1 cellular context compared by ENCODE assay signal in genomic region chr3:48707157-48707556, GRCh38.
TF ChIP-seq lines count a peak whose summit lies in the region.

No MANE protein-coding gene starts in this region.

TF ChIP-seq in WTC11, 78 proteins besides CTCF, POLR2A, EP300 and RAD21:
- TF ChIP-seq ARID4B (CRISPR knock-in tag; IDR thresholded peaks at IDR 0.05; ENCODE audit: borderline replicate concordance) (no peak), FOXK1 (CRISPR knock-in tag; IDR thresholded peaks at IDR 0.05) (no peak), FOXP1 (CRISPR knock-in tag; IDR thresholded peaks at IDR 0.05; ENCODE audit: borderline replicate concordance) (no peak), PRDM15 (CRISPR knock-in tag; IDR thresholded peaks at IDR 0.05) (no peak), ZNF138 (CRISPR knock-in tag; conservative IDR thresholded peaks at IDR 0.05) (no peak), SOX15 (CRISPR knock-in tag; IDR thresholded peaks at IDR 0.05) (no peak), ZBTB21 (CRISPR knock-in tag; IDR thresholded peaks at IDR 0.05; ENCODE audit: borderline replicate concordance) (no peak), CBFB (CRISPR knock-in tag; IDR thresholded peaks at IDR 0.05; ENCODE audit: low read depth) (no peak), ZNF317 (CRISPR knock-in tag; IDR thresholded peaks at IDR 0.05; ENCODE audit: borderline replicate concordance, low read depth) (no peak)
- TF ChIP-seq, protein P1, sequence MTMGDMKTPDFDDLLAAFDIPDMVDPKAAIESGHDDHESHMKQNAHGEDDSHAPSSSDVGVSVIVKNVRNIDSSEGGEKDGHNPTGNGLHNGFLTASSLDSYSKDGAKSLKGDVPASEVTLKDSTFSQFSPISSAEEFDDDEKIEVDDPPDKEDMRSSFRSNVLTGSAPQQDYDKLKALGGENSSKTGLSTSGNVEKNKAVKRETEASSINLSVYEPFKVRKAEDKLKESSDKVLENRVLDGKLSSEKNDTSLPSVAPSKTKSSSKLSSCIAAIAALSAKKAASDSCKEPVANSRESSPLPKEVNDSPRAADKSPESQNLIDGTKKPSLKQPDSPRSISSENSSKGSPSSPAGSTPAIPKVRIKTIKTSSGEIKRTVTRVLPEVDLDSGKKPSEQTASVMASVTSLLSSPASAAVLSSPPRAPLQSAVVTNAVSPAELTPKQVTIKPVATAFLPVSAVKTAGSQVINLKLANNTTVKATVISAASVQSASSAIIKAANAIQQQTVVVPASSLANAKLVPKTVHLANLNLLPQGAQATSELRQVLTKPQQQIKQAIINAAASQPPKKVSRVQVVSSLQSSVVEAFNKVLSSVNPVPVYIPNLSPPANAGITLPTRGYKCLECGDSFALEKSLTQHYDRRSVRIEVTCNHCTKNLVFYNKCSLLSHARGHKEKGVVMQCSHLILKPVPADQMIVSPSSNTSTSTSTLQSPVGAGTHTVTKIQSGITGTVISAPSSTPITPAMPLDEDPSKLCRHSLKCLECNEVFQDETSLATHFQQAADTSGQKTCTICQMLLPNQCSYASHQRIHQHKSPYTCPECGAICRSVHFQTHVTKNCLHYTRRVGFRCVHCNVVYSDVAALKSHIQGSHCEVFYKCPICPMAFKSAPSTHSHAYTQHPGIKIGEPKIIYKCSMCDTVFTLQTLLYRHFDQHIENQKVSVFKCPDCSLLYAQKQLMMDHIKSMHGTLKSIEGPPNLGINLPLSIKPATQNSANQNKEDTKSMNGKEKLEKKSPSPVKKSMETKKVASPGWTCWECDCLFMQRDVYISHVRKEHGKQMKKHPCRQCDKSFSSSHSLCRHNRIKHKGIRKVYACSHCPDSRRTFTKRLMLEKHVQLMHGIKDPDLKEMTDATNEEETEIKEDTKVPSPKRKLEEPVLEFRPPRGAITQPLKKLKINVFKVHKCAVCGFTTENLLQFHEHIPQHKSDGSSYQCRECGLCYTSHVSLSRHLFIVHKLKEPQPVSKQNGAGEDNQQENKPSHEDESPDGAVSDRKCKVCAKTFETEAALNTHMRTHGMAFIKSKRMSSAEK (CRISPR knock-in tag; IDR thresholded peaks at IDR 0.05; ENCODE audit: borderline replicate concordance): no peak
- TF ChIP-seq, protein P2, sequence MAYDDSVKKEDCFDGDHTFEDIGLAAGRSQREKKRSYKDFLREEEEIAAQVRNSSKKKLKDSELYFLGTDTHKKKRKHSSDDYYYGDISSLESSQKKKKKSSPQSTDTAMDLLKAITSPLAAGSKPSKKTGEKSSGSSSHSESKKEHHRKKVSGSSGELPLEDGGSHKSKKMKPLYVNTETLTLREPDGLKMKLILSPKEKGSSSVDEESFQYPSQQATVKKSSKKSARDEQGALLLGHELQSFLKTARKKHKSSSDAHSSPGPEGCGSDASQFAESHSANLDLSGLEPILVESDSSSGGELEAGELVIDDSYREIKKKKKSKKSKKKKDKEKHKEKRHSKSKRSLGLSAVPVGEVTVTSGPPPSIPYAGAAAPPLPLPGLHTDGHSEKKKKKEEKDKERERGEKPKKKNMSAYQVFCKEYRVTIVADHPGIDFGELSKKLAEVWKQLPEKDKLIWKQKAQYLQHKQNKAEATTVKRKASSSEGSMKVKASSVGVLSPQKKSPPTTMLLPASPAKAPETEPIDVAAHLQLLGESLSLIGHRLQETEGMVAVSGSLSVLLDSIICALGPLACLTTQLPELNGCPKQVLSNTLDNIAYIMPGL (CRISPR knock-in tag; IDR thresholded peaks at IDR 0.05): no peak
